Comparison of ENCODE assay signal across 1 cellular context in the genomic region with DNA sequence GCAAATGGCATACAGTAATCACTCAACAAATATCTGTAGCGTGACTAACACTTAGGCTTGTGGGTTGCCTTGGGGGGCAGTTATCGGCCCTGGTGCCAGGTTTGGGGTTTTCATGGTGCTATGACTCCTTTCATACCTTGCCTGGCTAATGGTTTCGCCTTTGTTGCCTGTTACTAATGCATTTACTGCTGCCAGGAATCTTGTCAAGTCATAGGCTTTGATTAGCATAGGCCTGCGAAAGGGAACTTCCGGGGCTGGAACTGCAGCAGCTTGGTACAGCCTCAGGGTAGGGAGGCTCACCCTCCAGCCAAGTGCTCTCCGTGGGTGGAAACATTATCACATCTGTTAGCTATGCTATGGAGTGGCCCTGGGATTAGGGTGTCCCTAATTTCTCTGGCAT.
TF ChIP-seq lines count a peak whose summit lies in the region.

No MANE protein-coding gene starts in this region.

TF ChIP-seq in GM12878, 131 proteins besides CTCF, POLR2A, EP300 and RAD21 (continued from another document):
- TF ChIP-seq, protein P1, sequence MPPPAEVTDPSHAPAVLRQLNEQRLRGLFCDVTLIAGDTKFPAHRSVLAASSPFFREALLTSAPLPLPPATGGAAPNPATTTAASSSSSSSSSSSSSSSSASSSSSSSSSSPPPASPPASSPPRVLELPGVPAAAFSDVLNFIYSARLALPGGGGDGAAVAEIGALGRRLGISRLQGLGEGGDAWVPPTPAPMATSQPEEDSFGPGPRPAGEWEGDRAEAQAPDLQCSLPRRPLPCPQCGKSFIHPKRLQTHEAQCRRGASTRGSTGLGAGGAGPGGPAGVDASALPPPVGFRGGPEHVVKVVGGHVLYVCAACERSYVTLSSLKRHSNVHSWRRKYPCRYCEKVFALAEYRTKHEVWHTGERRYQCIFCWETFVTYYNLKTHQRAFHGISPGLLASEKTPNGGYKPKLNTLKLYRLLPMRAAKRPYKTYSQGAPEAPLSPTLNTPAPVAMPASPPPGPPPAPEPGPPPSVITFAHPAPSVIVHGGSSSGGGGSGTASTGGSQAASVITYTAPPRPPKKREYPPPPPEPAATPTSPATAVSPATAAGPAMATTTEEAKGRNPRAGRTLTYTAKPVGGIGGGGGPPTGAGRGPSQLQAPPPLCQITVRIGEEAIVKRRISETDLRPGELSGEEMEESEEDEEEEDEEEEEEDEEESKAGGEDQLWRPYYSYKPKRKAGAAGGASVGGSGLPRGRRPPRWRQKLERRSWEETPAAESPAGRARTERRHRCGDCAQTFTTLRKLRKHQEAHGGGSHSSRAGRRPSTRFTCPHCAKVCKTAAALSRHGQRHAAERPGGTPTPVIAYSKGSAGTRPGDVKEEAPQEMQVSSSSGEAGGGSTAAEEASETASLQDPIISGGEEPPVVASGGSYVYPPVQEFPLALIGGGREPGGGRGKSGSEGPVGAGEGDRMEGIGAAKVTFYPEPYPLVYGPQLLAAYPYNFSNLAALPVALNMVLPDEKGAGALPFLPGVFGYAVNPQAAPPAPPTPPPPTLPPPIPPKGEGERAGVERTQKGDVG (CRISPR knock-in tag; IDR thresholded peaks at IDR 0.05) = no peak
- no peak for TF ChIP-seq FOS (IDR thresholded peaks at IDR 0.05; ENCODE audit: borderline replicate concordance, extremely low read depth, insufficient read length)
- TF ChIP-seq, protein P2, sequence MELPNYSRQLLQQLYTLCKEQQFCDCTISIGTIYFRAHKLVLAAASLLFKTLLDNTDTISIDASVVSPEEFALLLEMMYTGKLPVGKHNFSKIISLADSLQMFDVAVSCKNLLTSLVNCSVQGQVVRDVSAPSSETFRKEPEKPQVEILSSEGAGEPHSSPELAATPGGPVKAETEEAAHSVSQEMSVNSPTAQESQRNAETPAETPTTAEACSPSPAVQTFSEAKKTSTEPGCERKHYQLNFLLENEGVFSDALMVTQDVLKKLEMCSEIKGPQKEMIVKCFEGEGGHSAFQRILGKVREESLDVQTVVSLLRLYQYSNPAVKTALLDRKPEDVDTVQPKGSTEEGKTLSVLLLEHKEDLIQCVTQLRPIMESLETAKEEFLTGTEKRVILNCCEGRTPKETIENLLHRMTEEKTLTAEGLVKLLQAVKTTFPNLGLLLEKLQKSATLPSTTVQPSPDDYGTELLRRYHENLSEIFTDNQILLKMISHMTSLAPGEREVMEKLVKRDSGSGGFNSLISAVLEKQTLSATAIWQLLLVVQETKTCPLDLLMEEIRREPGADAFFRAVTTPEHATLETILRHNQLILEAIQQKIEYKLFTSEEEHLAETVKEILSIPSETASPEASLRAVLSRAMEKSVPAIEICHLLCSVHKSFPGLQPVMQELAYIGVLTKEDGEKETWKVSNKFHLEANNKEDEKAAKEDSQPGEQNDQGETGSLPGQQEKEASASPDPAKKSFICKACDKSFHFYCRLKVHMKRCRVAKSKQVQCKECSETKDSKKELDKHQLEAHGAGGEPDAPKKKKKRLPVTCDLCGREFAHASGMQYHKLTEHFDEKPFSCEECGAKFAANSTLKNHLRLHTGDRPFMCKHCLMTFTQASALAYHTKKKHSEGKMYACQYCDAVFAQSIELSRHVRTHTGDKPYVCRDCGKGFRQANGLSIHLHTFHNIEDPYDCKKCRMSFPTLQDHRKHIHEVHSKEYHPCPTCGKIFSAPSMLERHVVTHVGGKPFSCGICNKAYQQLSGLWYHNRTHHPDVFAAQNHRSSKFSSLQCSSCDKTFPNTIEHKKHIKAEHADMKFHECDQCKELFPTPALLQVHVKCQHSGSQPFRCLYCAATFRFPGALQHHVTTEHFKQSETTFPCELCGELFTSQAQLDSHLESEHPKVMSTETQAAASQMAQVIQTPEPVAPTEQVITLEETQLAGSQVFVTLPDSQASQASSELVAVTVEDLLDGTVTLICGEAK (IDR thresholded peaks at IDR 0.05; ENCODE audit: borderline replicate concordance) = no peak
- no peak for TF ChIP-seq SMAD1 (IDR thresholded peaks at IDR 0.05; ENCODE audit: low read depth, partially characterized antibody)
- no peak for TF ChIP-seq HDAC2 (IDR thresholded peaks at IDR 0.05)
- no peak for TF ChIP-seq POLR2AphosphoS5 (IDR thresholded peaks at IDR 0.05; ENCODE audit: low read length)
- TF ChIP-seq TCF7 (IDR thresholded peaks at IDR 0.05; ENCODE audit: borderline replicate concordance) = no peak
- no peak for TF ChIP-seq RUNX3 (IDR thresholded peaks at IDR 0.05; ENCODE audit: low read length)
- no peak for TF ChIP-seq SIX5 (IDR thresholded peaks at IDR 0.05; ENCODE audit: low read depth, low read length, severe bottlenecking)
- TF ChIP-seq, protein P3, sequence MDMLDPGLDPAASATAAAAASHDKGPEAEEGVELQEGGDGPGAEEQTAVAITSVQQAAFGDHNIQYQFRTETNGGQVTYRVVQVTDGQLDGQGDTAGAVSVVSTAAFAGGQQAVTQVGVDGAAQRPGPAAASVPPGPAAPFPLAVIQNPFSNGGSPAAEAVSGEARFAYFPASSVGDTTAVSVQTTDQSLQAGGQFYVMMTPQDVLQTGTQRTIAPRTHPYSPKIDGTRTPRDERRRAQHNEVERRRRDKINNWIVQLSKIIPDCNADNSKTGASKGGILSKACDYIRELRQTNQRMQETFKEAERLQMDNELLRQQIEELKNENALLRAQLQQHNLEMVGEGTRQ (IDR thresholded peaks at IDR 0.05; ENCODE audit: borderline replicate concordance, low read depth, low read length) = no peak
- TF ChIP-seq, protein P4, sequence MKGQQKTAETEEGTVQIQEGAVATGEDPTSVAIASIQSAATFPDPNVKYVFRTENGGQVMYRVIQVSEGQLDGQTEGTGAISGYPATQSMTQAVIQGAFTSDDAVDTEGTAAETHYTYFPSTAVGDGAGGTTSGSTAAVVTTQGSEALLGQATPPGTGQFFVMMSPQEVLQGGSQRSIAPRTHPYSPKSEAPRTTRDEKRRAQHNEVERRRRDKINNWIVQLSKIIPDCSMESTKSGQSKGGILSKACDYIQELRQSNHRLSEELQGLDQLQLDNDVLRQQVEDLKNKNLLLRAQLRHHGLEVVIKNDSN (IDR thresholded peaks at IDR 0.05; ENCODE audit: borderline replicate concordance, extremely low read length, insufficient read depth, low read depth, low read length) = no peak
- no peak for TF ChIP-seq CREB1 (IDR thresholded peaks at IDR 0.05; ENCODE audit: low read depth)
- TF ChIP-seq KLF5 (IDR thresholded peaks at IDR 0.05; ENCODE audit: partially characterized antibody) = no peak
- TF ChIP-seq BMI1 (IDR thresholded peaks at IDR 0.05; ENCODE audit: borderline replicate concordance) = no peak
TF ChIP-seq in GM12878: peak in this region for 0.
